ENCODE assay signal across 1 cellular context in the genomic region with DNA sequence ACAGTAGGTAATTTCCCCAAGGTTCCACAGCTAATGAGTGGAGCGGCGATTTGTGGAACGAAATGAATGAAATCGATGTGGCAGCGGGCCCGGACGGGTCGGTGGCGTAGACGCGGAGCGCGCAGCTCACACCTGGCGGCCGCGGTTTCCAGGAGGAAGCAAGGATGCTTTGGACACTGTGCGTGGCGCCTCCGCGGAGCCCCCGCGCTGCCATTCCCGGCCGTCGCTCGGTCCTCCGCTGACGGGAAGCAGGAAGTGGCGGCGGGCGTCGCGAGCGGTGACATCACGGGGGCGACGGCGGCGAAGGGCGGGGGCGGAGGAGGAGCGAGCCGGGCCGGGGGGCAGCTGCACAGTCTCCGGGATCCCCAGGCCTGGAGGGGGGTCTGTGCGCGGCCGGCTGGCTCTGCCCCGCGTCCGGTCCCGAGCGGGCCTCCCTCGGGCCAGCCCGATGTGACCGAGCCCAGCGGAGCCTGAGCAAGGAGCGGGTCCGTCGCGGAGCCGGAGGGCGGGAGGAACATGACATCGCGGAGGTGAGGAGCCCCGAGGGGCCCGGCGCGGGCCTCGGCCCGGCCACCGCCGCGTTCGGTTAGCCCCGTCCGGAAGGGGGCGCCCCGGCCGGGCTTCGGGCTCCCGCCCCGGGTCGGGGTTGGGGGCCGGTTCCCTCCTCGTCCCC.
TF ChIP-seq lines count a peak whose summit lies in the region.

Gene PTPN11, plus strand, starts transcription at position 352 of the 673 bp plus-strand sequence. Its CDS starts 165 bp downstream, at position 517.

TF ChIP-seq in HepG2, 621 proteins besides CTCF, POLR2A, EP300 and RAD21 (continued from another document):
- 0 out of 2 replicates have a peak, but pooled peaks have one; percentile 7 for TF ChIP-seq HNF4G (IDR thresholded peaks at IDR 0.05; ENCODE audit: borderline replicate concordance, low read depth, low read length)
- no peak for TF ChIP-seq HNF4G (CRISPR knock-in tag; IDR thresholded peaks at IDR 0.05; ENCODE audit: borderline replicate concordance, low read depth)
- no peak for TF ChIP-seq TCF7 (IDR thresholded peaks at IDR 0.05; ENCODE audit: low read depth)
- TF ChIP-seq ZSCAN20 (CRISPR knock-in tag; IDR thresholded peaks at IDR 0.05; ENCODE audit: borderline replicate concordance) = no peak
- TF ChIP-seq ZNF451 (CRISPR knock-in tag; IDR thresholded peaks at IDR 0.05) = peak; percentile 75; the same call in 1 of the 2 replicates
- TF ChIP-seq THYN1 (CRISPR knock-in tag; IDR thresholded peaks at IDR 0.05; ENCODE audit: borderline replicate concordance, low read depth) = no peak
- TF ChIP-seq ZNF724P (CRISPR knock-in tag; IDR thresholded peaks at IDR 0.05; ENCODE audit: borderline replicate concordance) = 0 out of 2 replicates have a peak, but pooled peaks have one; percentile 39
- peak; percentile 43; the same call in 1 of the 2 replicates for TF ChIP-seq PAX8 (CRISPR knock-in tag; IDR thresholded peaks at IDR 0.05; ENCODE audit: borderline replicate concordance)
- TF ChIP-seq DBP (CRISPR knock-in tag; IDR thresholded peaks at IDR 0.05; ENCODE audit: not compliant biosample characterization) = peak; percentile 74
- no peak for TF ChIP-seq KLF13 (CRISPR knock-in tag; IDR thresholded peaks at IDR 0.05)
- TF ChIP-seq ZKSCAN1 (IDR thresholded peaks at IDR 0.05; ENCODE audit: low read length) = peak; percentile 40; the same call in 1 of the 2 replicates
- TF ChIP-seq TEAD3 (CRISPR knock-in tag; optimal IDR thresholded peaks at IDR 0.05; ENCODE audit: borderline replicate concordance) = peak; percentile 60
- TF ChIP-seq SNAPC4 (CRISPR knock-in tag; IDR thresholded peaks at IDR 0.05) = no peak
- TF ChIP-seq, protein P1, sequence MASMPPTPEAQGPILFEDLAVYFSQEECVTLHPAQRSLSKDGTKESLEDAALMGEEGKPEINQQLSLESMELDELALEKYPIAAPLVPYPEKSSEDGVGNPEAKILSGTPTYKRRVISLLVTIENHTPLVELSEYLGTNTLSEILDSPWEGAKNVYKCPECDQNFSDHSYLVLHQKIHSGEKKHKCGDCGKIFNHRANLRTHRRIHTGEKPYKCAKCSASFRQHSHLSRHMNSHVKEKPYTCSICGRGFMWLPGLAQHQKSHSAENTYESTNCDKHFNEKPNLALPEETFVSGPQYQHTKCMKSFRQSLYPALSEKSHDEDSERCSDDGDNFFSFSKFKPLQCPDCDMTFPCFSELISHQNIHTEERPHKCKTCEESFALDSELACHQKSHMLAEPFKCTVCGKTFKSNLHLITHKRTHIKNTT (CRISPR knock-in tag; IDR thresholded peaks at IDR 0.05) = no peak
- TF ChIP-seq ARID2 (CRISPR knock-in tag; IDR thresholded peaks at IDR 0.05; ENCODE audit: borderline replicate concordance) = no peak
- peak; percentile 84 for TF ChIP-seq NFKB2 (CRISPR knock-in tag; IDR thresholded peaks at IDR 0.05; ENCODE audit: borderline replicate concordance)
- TF ChIP-seq, protein P2, sequence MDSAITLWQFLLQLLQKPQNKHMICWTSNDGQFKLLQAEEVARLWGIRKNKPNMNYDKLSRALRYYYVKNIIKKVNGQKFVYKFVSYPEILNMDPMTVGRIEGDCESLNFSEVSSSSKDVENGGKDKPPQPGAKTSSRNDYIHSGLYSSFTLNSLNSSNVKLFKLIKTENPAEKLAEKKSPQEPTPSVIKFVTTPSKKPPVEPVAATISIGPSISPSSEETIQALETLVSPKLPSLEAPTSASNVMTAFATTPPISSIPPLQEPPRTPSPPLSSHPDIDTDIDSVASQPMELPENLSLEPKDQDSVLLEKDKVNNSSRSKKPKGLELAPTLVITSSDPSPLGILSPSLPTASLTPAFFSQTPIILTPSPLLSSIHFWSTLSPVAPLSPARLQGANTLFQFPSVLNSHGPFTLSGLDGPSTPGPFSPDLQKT (CRISPR knock-in tag; IDR thresholded peaks at IDR 0.05; ENCODE audit: borderline replicate concordance) = no peak
- no peak for TF ChIP-seq IKZF1 (IDR thresholded peaks at IDR 0.05)
- TF ChIP-seq, protein P3, sequence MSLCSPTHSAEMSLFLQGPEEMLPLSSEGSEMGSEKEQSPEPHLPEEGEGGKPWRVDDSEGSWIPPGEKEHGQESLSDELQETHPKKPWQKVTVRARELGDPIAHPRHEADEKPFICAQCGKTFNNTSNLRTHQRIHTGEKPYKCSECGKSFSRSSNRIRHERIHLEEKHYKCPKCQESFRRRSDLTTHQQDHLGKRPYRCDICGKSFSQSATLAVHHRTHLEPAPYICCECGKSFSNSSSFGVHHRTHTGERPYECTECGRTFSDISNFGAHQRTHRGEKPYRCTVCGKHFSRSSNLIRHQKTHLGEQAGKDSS (CRISPR knock-in tag; IDR thresholded peaks at IDR 0.05; ENCODE audit: borderline replicate concordance, low read depth) = peak; percentile 87; the same call in 1 of the 2 replicates
- TF ChIP-seq REXO4 (CRISPR knock-in tag; IDR thresholded peaks at IDR 0.05; ENCODE audit: borderline replicate concordance) = no peak
- TF ChIP-seq MAFF (IDR thresholded peaks at IDR 0.05; ENCODE audit: low read depth, low read length) = no peak
- no peak for TF ChIP-seq ZSCAN25 (CRISPR knock-in tag; IDR thresholded peaks at IDR 0.05)
- TF ChIP-seq NFATC3 (CRISPR knock-in tag; IDR thresholded peaks at IDR 0.05) = 0 out of 2 replicates have a peak, but pooled peaks have one; percentile 82
- peak; percentile 70 for TF ChIP-seq ZNF609 (CRISPR knock-in tag; IDR thresholded peaks at IDR 0.05; ENCODE audit: borderline replicate concordance)
- 0 out of 2 replicates have a peak, but pooled peaks have one; percentile 6 for TF ChIP-seq STAG1 (CRISPR knock-in tag; IDR thresholded peaks at IDR 0.05)
- TF ChIP-seq, protein P4, sequence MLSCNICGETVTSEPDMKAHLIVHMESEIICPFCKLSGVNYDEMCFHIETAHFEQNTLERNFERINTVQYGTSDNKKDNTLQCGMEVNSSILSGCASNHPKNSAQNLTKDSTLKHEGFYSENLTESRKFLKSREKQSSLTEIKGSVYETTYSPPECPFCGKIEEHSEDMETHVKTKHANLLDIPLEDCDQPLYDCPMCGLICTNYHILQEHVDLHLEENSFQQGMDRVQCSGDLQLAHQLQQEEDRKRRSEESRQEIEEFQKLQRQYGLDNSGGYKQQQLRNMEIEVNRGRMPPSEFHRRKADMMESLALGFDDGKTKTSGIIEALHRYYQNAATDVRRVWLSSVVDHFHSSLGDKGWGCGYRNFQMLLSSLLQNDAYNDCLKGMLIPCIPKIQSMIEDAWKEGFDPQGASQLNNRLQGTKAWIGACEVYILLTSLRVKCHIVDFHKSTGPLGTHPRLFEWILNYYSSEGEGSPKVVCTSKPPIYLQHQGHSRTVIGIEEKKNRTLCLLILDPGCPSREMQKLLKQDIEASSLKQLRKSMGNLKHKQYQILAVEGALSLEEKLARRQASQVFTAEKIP (CRISPR knock-in tag; IDR thresholded peaks at IDR 0.05; ENCODE audit: borderline replicate concordance) = no peak
- peak; percentile 84; the same call in 1 of the 2 replicates for TF ChIP-seq ZNF234 (CRISPR knock-in tag; conservative IDR thresholded peaks at IDR 0.05)
- peak; percentile 79; the same call in 1 of the 2 replicates for TF ChIP-seq BORCS8-MEF2B (CRISPR knock-in tag; IDR thresholded peaks at IDR 0.05)
- TF ChIP-seq ZNF841 (CRISPR knock-in tag; IDR thresholded peaks at IDR 0.05; ENCODE audit: borderline replicate concordance) = no peak
- TF ChIP-seq ZNF251 (CRISPR knock-in tag; IDR thresholded peaks at IDR 0.05) = no peak
- no peak for TF ChIP-seq XBP1 (CRISPR knock-in tag; IDR thresholded peaks at IDR 0.05)
- TF ChIP-seq KDM6A (CRISPR knock-in tag; IDR thresholded peaks at IDR 0.05; ENCODE audit: low read depth) = no peak
- TF ChIP-seq KDM2A (CRISPR knock-in tag; IDR thresholded peaks at IDR 0.05; ENCODE audit: borderline replicate concordance, low read depth) = peak; percentile 93
- no peak for TF ChIP-seq ZNF737 (CRISPR knock-in tag; IDR thresholded peaks at IDR 0.05; ENCODE audit: borderline replicate concordance)
- no peak for TF ChIP-seq RCOR2 (CRISPR knock-in tag; IDR thresholded peaks at IDR 0.05)
- TF ChIP-seq, protein P5, sequence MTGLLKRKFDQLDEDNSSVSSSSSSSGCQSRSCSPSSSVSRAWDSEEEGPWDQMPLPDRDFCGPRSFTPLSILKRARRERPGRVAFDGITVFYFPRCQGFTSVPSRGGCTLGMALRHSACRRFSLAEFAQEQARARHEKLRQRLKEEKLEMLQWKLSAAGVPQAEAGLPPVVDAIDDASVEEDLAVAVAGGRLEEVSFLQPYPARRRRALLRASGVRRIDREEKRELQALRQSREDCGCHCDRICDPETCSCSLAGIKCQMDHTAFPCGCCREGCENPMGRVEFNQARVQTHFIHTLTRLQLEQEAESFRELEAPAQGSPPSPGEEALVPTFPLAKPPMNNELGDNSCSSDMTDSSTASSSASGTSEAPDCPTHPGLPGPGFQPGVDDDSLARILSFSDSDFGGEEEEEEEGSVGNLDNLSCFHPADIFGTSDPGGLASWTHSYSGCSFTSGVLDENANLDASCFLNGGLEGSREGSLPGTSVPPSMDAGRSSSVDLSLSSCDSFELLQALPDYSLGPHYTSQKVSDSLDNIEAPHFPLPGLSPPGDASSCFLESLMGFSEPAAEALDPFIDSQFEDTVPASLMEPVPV (CRISPR knock-in tag; IDR thresholded peaks at IDR 0.05) = no peak
- no peak for TF ChIP-seq PLRG1 (conservative IDR thresholded peaks at IDR 0.05)
- peak; percentile 40 for TF ChIP-seq HNRNPLL (IDR thresholded peaks at IDR 0.05; ENCODE audit: low read depth, low read length, poor library complexity, severe bottlenecking)
- no peak for TF ChIP-seq ZNF24 (IDR thresholded peaks at IDR 0.05)
- TF ChIP-seq TARDBP (CRISPR knock-in tag; IDR thresholded peaks at IDR 0.05) = peak; percentile 70; the same call in 1 of the 2 replicates
- no peak for TF ChIP-seq MTF1 (CRISPR knock-in tag; IDR thresholded peaks at IDR 0.05)
- 0 out of 2 replicates have a peak, but pooled peaks have one; percentile 44 for TF ChIP-seq ZNF749 (CRISPR knock-in tag; IDR thresholded peaks at IDR 0.05; ENCODE audit: borderline replicate concordance)
- 0 out of 2 replicates have a peak, but pooled peaks have one; percentile 40 for TF ChIP-seq ZNF468 (CRISPR knock-in tag; IDR thresholded peaks at IDR 0.05)
